1 cellular context compared by ENCODE assay signal in the genomic region with DNA sequence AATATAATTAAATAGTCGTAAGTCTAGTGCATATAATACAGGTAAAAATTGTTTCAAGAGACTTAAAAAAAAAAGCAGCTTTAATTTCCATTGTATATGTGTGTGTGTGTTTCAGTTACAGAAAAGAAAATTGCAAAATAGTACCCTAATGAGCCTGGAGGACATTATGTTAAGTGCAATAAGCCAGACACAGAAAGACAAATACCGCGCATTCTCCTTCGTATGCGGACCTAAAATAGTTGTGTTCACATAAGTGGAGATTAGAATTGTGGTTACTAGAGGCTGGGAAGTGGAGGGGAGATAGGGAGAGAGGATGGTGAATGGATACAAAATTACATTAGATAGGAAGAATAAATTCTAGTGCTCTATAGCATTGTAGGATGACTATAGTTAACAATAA.
TF ChIP-seq lines count a peak whose summit lies in the region.

No MANE protein-coding gene starts in this region.

TF ChIP-seq in GM12878, 131 proteins besides CTCF, POLR2A, EP300 and RAD21:
- TF ChIP-seq, protein P1, sequence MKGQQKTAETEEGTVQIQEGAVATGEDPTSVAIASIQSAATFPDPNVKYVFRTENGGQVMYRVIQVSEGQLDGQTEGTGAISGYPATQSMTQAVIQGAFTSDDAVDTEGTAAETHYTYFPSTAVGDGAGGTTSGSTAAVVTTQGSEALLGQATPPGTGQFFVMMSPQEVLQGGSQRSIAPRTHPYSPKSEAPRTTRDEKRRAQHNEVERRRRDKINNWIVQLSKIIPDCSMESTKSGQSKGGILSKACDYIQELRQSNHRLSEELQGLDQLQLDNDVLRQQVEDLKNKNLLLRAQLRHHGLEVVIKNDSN (IDR thresholded peaks at IDR 0.05; ENCODE audit: borderline replicate concordance, extremely low read length, insufficient read depth, low read depth, low read length), result no peak
